ENCODE assay signal across 11 cellular contexts in the genomic region with DNA sequence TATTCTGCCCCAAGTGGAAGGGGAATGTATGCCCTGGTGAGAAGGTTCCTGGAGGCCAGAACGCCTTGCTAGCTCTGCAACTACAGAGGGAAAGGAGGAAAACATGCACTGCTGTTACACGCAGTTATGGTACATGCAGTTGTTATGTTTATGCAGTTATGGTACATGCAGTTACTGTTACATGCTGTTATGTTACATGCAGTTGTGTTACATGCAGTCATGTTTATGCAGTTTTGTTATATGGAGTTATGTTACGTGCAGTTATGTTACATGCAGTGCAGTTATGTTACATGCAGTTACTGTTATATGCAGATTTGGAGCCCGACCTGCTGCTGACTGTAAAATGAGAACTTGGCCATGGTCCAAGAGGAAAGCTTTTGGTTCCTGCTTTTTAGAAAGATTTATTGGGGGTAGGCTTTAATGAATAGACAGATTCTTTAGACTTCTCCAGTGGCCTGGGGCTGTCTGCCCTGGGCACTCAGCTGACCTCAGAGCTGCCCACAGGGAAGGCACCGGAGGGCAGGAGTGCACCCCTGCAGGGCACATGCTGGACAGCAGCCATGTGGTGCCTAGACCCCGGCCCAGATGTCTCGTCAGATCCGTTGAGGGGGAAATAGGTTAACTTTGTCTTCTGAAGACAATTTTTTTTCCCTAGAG.
DNase-seq lines count a peak whose midpoint lies in the region; ATAC-seq, FAIRE-seq and TF ChIP-seq lines count a peak whose summit lies in the region.
"Had no signal": no experiment of that assay in that cellular context is flagged by ENCODE, and none has a peak within 500 bp of the region (broad histone marks: within the 10 kb centered on the region; RNA-seq: fewer than 3 reads in every experiment).

No MANE protein-coding gene starts in this region.

- H3K4me1 ChIP-seq in heart left ventricle (peaks cover 3 to 57% (median 37%) of the 10 kb centered on the region in 12 donors), H1 (replicated peaks in 1 of 4; ENCODE audit: control insufficient read depth in 3 of 4, insufficient read depth in 4 of 4, low read length in 3 of 4) (peaks cover 0 to 5% (median 2%) of the 10 kb centered on the region in 4 experiments; a peak in 3 of 7 replicates), ascending aorta (peaks cover 0 to 22% of the 10 kb centered on the region in 2 donors)

- POLR2A ChIA-PET in H1 (lab: Charles Lee; ENCODE audit: partially characterized antibody), result no interaction called here

- no peak overlapping the region for H2BK5ac ChIP-seq in H1 (ENCODE audit: low read depth, low read length)

- no peaks in the 10 kb centered on the region; the same call in 1 of the 2 replicates for H3K23me2 ChIP-seq in H1 (ENCODE audit: low read depth, low read length)

- no peak overlapping the region for H4K5ac ChIP-seq in H1 (ENCODE audit: insufficient read length, low read depth, low read length)

- H3K27me3 ChIP-seq in heart left ventricle (no peaks in the 10 kb centered on the region), H1 (replicated peaks in 1 of 4; ENCODE audit: control insufficient read depth in 3 of 4, extremely low read depth in 1 of 4, insufficient read depth in 3 of 4, low read length in 3 of 4) (no peaks in the 10 kb centered on the region), ascending aorta (no peaks in the 10 kb centered on the region)

- H2AFZ ChIP-seq in H1 (ENCODE audit: low read length), result no peak overlapping the region

- peaks cover 0 to 3% of the 10 kb centered on the region in 2 experiments for H4K20me1 ChIP-seq in H1 (replicated peaks in 1 of 2; ENCODE audit: control insufficient read depth in 1 of 2, insufficient read depth in 2 of 2, low read length in 2 of 2)

- H3K4me2 ChIP-seq in H1 (ENCODE audit: insufficient read depth in 1 of 2, low read depth in 2 of 2, low read length in 2 of 2), result no peak overlapping the region

- no peak overlapping the region for H3K9ac ChIP-seq in H1 (replicated peaks in 1 of 4; ENCODE audit: extremely low read depth in 1 of 4, low read depth in 3 of 4, low read length in 3 of 4)

- no peak for DNase-seq in left cardiac atrium
- no peak for DNase-seq in heart left ventricle
- DNase-seq in NOMO-1 (lab: John Stamatoyannopoulos, UW; ENCODE audit: unreplicated experiment in 2 of 2), result peak; percentile 54 to 84
- no peak for DNase-seq in H1 (ENCODE audit: low read depth in 1 of 2, low spot score in 2 of 2)
- DNase-seq in EL, result no peak
- no peak for DNase-seq in NCI-H2107 (lab: John Stamatoyannopoulos, UW)
- no peak for DNase-seq in ascending aorta (ENCODE audit: low spot score in 2 of 2)
- DNase-seq: kidney, NCI-H1436 had no signal

- H3K9me3 ChIP-seq in heart left ventricle, result peaks cover 0 to 8% (median 0%) of the 10 kb centered on the region in 12 donors
- H3K9me3 ChIP-seq in H1 (ENCODE audit: insufficient read depth in 2 of 2, low read depth in 1 of 2, low read length in 1 of 2), result no peaks in the 10 kb centered on the region
- peaks cover 0 to 7% of the 10 kb centered on the region in 2 donors for H3K9me3 ChIP-seq in ascending aorta

- no peak overlapping the region for H3K56ac ChIP-seq in H1 (replicated peaks; ENCODE audit: insufficient read length, low read depth, low read length)

- H3K36me3 ChIP-seq in heart left ventricle (no peaks in the 10 kb centered on the region), H1 (ENCODE audit: control insufficient read depth in 2 of 4, insufficient read depth in 4 of 4, low read length in 3 of 4) (no peaks in the 10 kb centered on the region), ascending aorta (peaks cover 0 to 3% of the 10 kb centered on the region in 2 donors)

- H2BK15ac ChIP-seq in H1 (ENCODE audit: low read length), result 0 out of 2 replicates have a peak overlapping the region, but pooled peaks have one; percentile 4

- no peak overlapping the region for H3K23ac ChIP-seq in H1 (ENCODE audit: insufficient read length)

- H3K79me1 ChIP-seq in H1 (ENCODE audit: low read depth, low read length), result no peaks in the 10 kb centered on the region

- H3K79me2 ChIP-seq in H1 (ENCODE audit: control insufficient read depth in 1 of 2, insufficient read depth in 2 of 2, low read length in 2 of 2), result no peaks in the 10 kb centered on the region

- H2AK5ac ChIP-seq in H1 (ENCODE audit: low read depth, low read length), result no peak overlapping the region

- H4K8ac ChIP-seq in H1 (ENCODE audit: extremely low read depth, insufficient read depth, low read length), result no peak overlapping the region

- TF ChIP-seq POLR2A in heart left ventricle (IDR thresholded peaks at IDR 0.05) (no peak), H1 (IDR thresholded peaks at IDR 0.05; ENCODE audit: control extremely low read depth in 1 of 2, low read depth in 2 of 2, low read length in 2 of 2) (no peak)

- no peak for TF ChIP-seq EP300 in H1 (IDR thresholded peaks at IDR 0.05; ENCODE audit: borderline replicate concordance in 1 of 2, low read depth in 2 of 2, low read length in 2 of 2)

- CTCF ChIA-PET in H1 (lab: Charles Lee; ENCODE audit: partially characterized antibody), result interaction anchor here (1.1 to 1.6 kb wide), 5 partner anchors 10 to 86 kb away, joined by 3 to 6 read pairs (median 3); no protein-coding TSS in a partner anchor

- intact Hi-C loops in left cardiac atrium (cut with DNase I) (no loop called here), heart left ventricle (cut with DNase I) (loop anchor here in 2 of 10 donors (5.0 to 10.0 kb wide), 2 partner anchors 75 to 222 kb away; no protein-coding TSS in a partner anchor), ascending aorta (cut with DNase I) (loop anchor here (5.0 kb wide), 1 partner anchor 210 kb away; no protein-coding TSS in a partner anchor)

- H2BK20ac ChIP-seq in H1 (ENCODE audit: low read length), result no peak overlapping the region

- no peak overlapping the region for H3K14ac ChIP-seq in H1 (ENCODE audit: insufficient read length)

- 0 out of 2 replicates have a peak overlapping the region, but pooled peaks have one; percentile 63 for H2BK12ac ChIP-seq in H1 (ENCODE audit: low read depth, low read length)

- H3K18ac ChIP-seq in H1 (ENCODE audit: extremely low read depth, low read length), result no peak overlapping the region

- TF ChIP-seq CTCF in heart left ventricle (IDR thresholded peaks at IDR 0.05), result no peak
- TF ChIP-seq CTCF in H1 (IDR thresholded peaks at IDR 0.05; ENCODE audit: control extremely low read depth in 1 of 3, insufficient read depth in 1 of 3, low read depth in 1 of 3, low read length in 3 of 3), result peak in 2 of 3 experiments; percentile 4 to 12; a peak in 3 of 4 replicates
- no peak for TF ChIP-seq CTCF in ascending aorta (IDR thresholded peaks at IDR 0.05)

- H2BK120ac ChIP-seq in H1 (replicated peaks; ENCODE audit: low read depth, low read length), result no peak overlapping the region

- no peak overlapping the region for H3K27ac ChIP-seq in heart left ventricle
- H3K27ac ChIP-seq in H1 (ENCODE audit: low read depth, low read length), result no peak overlapping the region
- H3K27ac ChIP-seq in ascending aorta, result no peak overlapping the region

- WGBS in heart left ventricle, 4 donors, result 37 to 48% (median 47%) methylated on average over 8 of the region's 8 CpGs
- 90% methylated on average over 8 of the region's 8 CpGs; no CpG with 5 or more reads in 1 of the 2 experiments for WGBS in H1 (ENCODE audit: extremely low coverage in 1 of 2, insufficient coverage in 1 of 2, insufficient read length in 1 of 2, insufficient replicate concordance in 2 of 2, low coverage in 1 of 2, low lambda C conversion rate in 2 of 2, missing lambda C conversion rate in 1 of 2), 2 experiments

- FAIRE-seq in H1 (lab: Jason Lieb, UNC), result no peak
- FAIRE-seq: kidney had no signal

- peak overlapping the region; percentile 44 for H3K4ac ChIP-seq in H1 (replicated peaks; ENCODE audit: insufficient read length, low read depth, low read length)

- no peak overlapping the region for H4K91ac ChIP-seq in H1 (replicated peaks; ENCODE audit: insufficient read length, low read length)

- H3K4me3 ChIP-seq in heart left ventricle (no peak overlapping the region), H1 (ENCODE audit: extremely low read depth in 1 of 4, insufficient read depth in 2 of 4, low read depth in 3 of 4, low read length in 4 of 4) (no peak overlapping the region), ascending aorta (no peak overlapping the region)

- TF ChIP-seq RAD21 in H1 (IDR thresholded peaks at IDR 0.05 in 1 of 2, conservative IDR thresholded peaks at IDR 0.05 in 1 of 2; ENCODE audit: low read depth in 2 of 2, low read length in 2 of 2), result no peak; a peak in 1 of 4 replicates

- ATAC-seq in left cardiac atrium (peak; percentile 37 to 42), heart left ventricle (no peak), GM21825 (IDR thresholded peaks at IDR 0.05; ENCODE audit: unreplicated experiment) (no peak)
- ATAC-seq: HCT116 had no signal

TF ChIP-seq in H1, 55 proteins besides CTCF, POLR2A, EP300 and RAD21:
- no peak for TF ChIP-seq RNF2 (IDR thresholded peaks at IDR 0.05; ENCODE audit: borderline replicate concordance, low read depth, low read length, missing control alignments, poor library complexity, severe bottlenecking)

Comparison
In these comparisons a context has a peak if more than half of its experiments do, and no peak if none do; other contexts are left out.
1. ATAC-seq: peak in left cardiac atrium (2 of 2); none in heart left ventricle (0 of 4) and GM21825 (single experiment).
2. DNase-seq: peak in NOMO-1 (2 of 2); none in left cardiac atrium (single experiment), heart left ventricle (0 of 5), H1 (0 of 2), EL (single experiment), NCI-H2107 (single experiment) and ascending aorta (0 of 2).
3. CTCF ChIP-seq: peak in H1 (2 of 3); none in heart left ventricle (0 of 12) and ascending aorta (0 of 3).